Comparison of ENCODE assay signal across 1 cellular context in genomic region chr15:65410036-65410435, GRCh38.
TF ChIP-seq lines count a peak whose summit lies in the region.

No MANE protein-coding gene starts in this region.

TF ChIP-seq in H1, 55 proteins besides CTCF, POLR2A, EP300 and RAD21:
- no peak for TF ChIP-seq KDM1A (IDR thresholded peaks at IDR 0.05; ENCODE audit: borderline replicate concordance, low read length)
- no peak for TF ChIP-seq CBX8 (IDR thresholded peaks at IDR 0.05; ENCODE audit: borderline replicate concordance, low read depth, low read length)
- TF ChIP-seq KDM4A (IDR thresholded peaks at IDR 0.05; ENCODE audit: low read depth, low read length, severe bottlenecking), result no peak
- TF ChIP-seq TBP (IDR thresholded peaks at IDR 0.05; ENCODE audit: low read depth, low read length), result no peak
- TF ChIP-seq ATF2 (IDR thresholded peaks at IDR 0.05; ENCODE audit: low read length), result no peak
- no peak for TF ChIP-seq GTF2F1 (IDR thresholded peaks at IDR 0.05; ENCODE audit: borderline replicate concordance, low read depth, low read length)
- TF ChIP-seq MAX (IDR thresholded peaks at IDR 0.05), result no peak
- no peak for TF ChIP-seq ASH2L (IDR thresholded peaks at IDR 0.05; ENCODE audit: low read length)
- TF ChIP-seq NRF1 (IDR thresholded peaks at IDR 0.05; ENCODE audit: low read depth, low read length), result no peak
- no peak for TF ChIP-seq MAFK (IDR thresholded peaks at IDR 0.05; ENCODE audit: low read depth, low read length)
- TF ChIP-seq GABPA (IDR thresholded peaks at IDR 0.05; ENCODE audit: borderline replicate concordance, insufficient read depth, low read length), result no peak
- TF ChIP-seq EZH2 (IDR thresholded peaks at IDR 0.05; ENCODE audit: low read depth, low read length, severe bottlenecking), result no peak
- no peak for TF ChIP-seq RNF2 (IDR thresholded peaks at IDR 0.05; ENCODE audit: borderline replicate concordance, low read depth, low read length, missing control alignments, poor library complexity, severe bottlenecking)
- TF ChIP-seq CHD1 (IDR thresholded peaks at IDR 0.05; ENCODE audit: low read depth, low read length), result no peak
- TF ChIP-seq PHF8 (conservative IDR thresholded peaks at IDR 0.05; ENCODE audit: low read depth, low read length), result no peak
- TF ChIP-seq CTBP2 (IDR thresholded peaks at IDR 0.05; ENCODE audit: borderline replicate concordance, insufficient read depth, insufficient read length, low read length), result no peak
- TF ChIP-seq POU5F1 (IDR thresholded peaks at IDR 0.05; ENCODE audit: low read depth, low read length), result no peak
- no peak for TF ChIP-seq TAF7 (optimal IDR thresholded peaks at IDR 0.05; ENCODE audit: borderline replicate concordance, low read depth, low read length)
- TF ChIP-seq CEBPB (IDR thresholded peaks at IDR 0.05; ENCODE audit: low read depth, low read length), result no peak
- no peak for TF ChIP-seq E2F6 (IDR thresholded peaks at IDR 0.05)
